24 cellular contexts compared by ENCODE assay signal in genomic region chr3:107632576-107632975, GRCh38.
"Had no signal": no experiment of that assay in that cellular context is flagged by ENCODE, and none has a peak within 500 bp of the region (broad histone marks: within the 10 kb centered on the region; RNA-seq: fewer than 3 reads in every experiment).

No MANE protein-coding gene starts in this region.

- H3K9me3 ChIP-seq: left ventricle myocardium inferior, mucosa of descending colon, ovary, sigmoid colon, spleen, suprapubic skin, thoracic aorta, tibial artery, upper lobe of right lung had no signal

- H2AFZ ChIP-seq: hepatocyte had no signal

- DNase-seq: islet precursor cell; left ventricle myocardium inferior; mesendoderm; midbrain; mucosa of descending colon; naive thymus-derived CD4-positive, alpha-beta T cell; ovary; retina; right cardiac atrium; sigmoid colon; small intestine; spleen; stimulated activated CD4-positive, alpha-beta T cell treated with anti-CD3 and anti-CD28 coated beads, Interleukin-4, amount 100 ng/mL, for 24 hours; stimulated activated naive CD4-positive, alpha-beta T cell; tibial artery; trophoblast cell; upper lobe of right lung had no signal

- FAIRE-seq: urothelium cell line had no signal

- H3K36me3 ChIP-seq: left ventricle myocardium inferior, ovary, sigmoid colon, spleen, suprapubic skin, thoracic aorta, tibial artery, upper lobe of right lung had no signal

- ATAC-seq: mucosa of descending colon; naive thymus-derived CD4-positive, alpha-beta T cell; natural killer cell treated with Interleukin-12 subunit alpha and Interleukin-12 subunit beta and Interleukin-15 and Interleukin-18, amount 100 ng/mL, for 72 hours; right cardiac atrium; stimulated activated effector memory CD8-positive, alpha-beta T cell treated with anti-CD3 and anti-CD28 coated beads, Interleukin-12 subunit alpha, Interleukin-12 subunit beta, amount 100 ng/mL, for 72 hours; upper lobe of right lung had no signal

- H3K4me1 ChIP-seq: suprapubic skin, upper lobe of right lung had no signal

- H3K27ac ChIP-seq: hepatocyte, left ventricle myocardium inferior, ovary, sigmoid colon, suprapubic skin, thoracic aorta, tibial artery, upper lobe of right lung had no signal

- H3K4me3 ChIP-seq: hepatocyte, left ventricle myocardium inferior, lung, mucosa of descending colon, ovary, sigmoid colon, spleen, suprapubic skin, thoracic aorta, tibial artery, upper lobe of right lung had no signal

- H3K27me3 ChIP-seq: hepatocyte, ovary, sigmoid colon, spleen, suprapubic skin, tibial artery, upper lobe of right lung had no signal

- H3K4me2 ChIP-seq: hepatocyte had no signal
